Comparison of ENCODE assay signal across 28 cellular contexts in genomic region chr1:109543988-109544735, GRCh38. TPM values are rescaled to one million over a fixed set of nuclear protein-coding genes. Genes with fewer than 3 reads are reported as not detected.
"Had no signal": no experiment of that assay in that cellular context is flagged by ENCODE, and none has a peak within 500 bp of the region (broad histone marks: within the 10 kb centered on the region; RNA-seq: fewer than 3 reads in every experiment).

No MANE protein-coding gene starts in this region.

- H3K27ac ChIP-seq: body of pancreas, left ventricle myocardium inferior, testis, vagina had no signal

- H3K9me3 Mint-ChIP-seq: activated T-helper 1 cell treated with anti-CD3 and anti-CD28 coated beads, Interleukin-12 subunit alpha, Interleukin-12 subunit beta, Interleukin-2, Interleukin-4 antibody, amounts not matched to agents 30 ng/mL and 10 ng/mL and 1 ng/mL, durations not matched to agents 14 hours and 24 hours and 36 hours; T-cell had no signal

- H3K4me3 ChIP-seq: body of pancreas, left ventricle myocardium inferior, testis, vagina had no signal

- H3K36me3 Mint-ChIP-seq: T-cell had no signal

- H3K4me3 Mint-ChIP-seq: activated CD4-positive, alpha-beta T cell treated with anti-CD3 and anti-CD28 coated beads for 36 hours; activated T-helper 1 cell treated with anti-CD3 and anti-CD28 coated beads, Interleukin-12 subunit alpha, Interleukin-12 subunit beta, Interleukin-2, Interleukin-4 antibody, amounts not matched to agents 30 ng/mL and 10 ng/mL and 1 ng/mL, durations not matched to agents 14 hours and 24 hours and 36 hours; T-cell had no signal

- H3K27me3 ChIP-seq: body of pancreas, testis, vagina had no signal

- H3K36me3 ChIP-seq: left ventricle myocardium inferior, vagina had no signal

- DNase-seq: activated CD4-positive, alpha-beta T cell treated with anti-CD3 and anti-CD28 coated beads for 36 hours; activated CD4-positive, alpha-beta T cell treated with anti-CD3 and anti-CD28 coated beads, Interleukin-2, amount 50 U/mL, for 48 hours; activated gamma-delta T cell; activated naive CD4-positive, alpha-beta T cell treated with anti-CD3 and anti-CD28 coated beads, Interleukin-2, amount 50 U/mL, for 16 hours; anterior cingulate cortex; body of pancreas; caudate nucleus; dermis blood vessel endothelial cell; effector CD8-positive, alpha-beta T cell; foreskin melanocyte; hippocampal formation; kidney glomerular epithelial cell; left ventricle myocardium inferior; midbrain; posterior cingulate gyrus; small intestine; stimulated activated CD4-positive, alpha-beta T cell treated with anti-CD3 and anti-CD28 coated beads, Interleukin-2, amount 100 ng/mL, for 24 hours; stimulated activated naive CD4-positive, alpha-beta T cell; T-cell; T-helper 9 cell; testis; trophoblast cell had no signal

- H3K27me3 Mint-ChIP-seq: activated CD4-positive, alpha-beta T cell treated with anti-CD3 and anti-CD28 coated beads for 36 hours; T-cell had no signal

- H3K27ac Mint-ChIP-seq: activated CD4-positive, alpha-beta T cell treated with anti-CD3 and anti-CD28 coated beads for 36 hours; activated T-helper 1 cell treated with anti-CD3 and anti-CD28 coated beads, Interleukin-12 subunit alpha, Interleukin-12 subunit beta, Interleukin-2, Interleukin-4 antibody, amounts not matched to agents 30 ng/mL and 10 ng/mL and 1 ng/mL, durations not matched to agents 14 hours and 24 hours and 36 hours; T-cell had no signal

- ATAC-seq: activated CD4-positive, alpha-beta T cell treated with anti-CD3 and anti-CD28 coated beads for 36 hours; body of pancreas; esophagus mucosa; sciatic nerve; T-cell had no signal

- H3K9me3 ChIP-seq: body of pancreas, left ventricle myocardium inferior, testis, vagina had no signal

RNA-seq across cellular contexts. Expression of gene GPR61, which starts 4.5 kb away (rescaled TPM):
- total RNA-seq: activated T-helper 1 cell treated with anti-CD3 and anti-CD28 coated beads, Interleukin-12 subunit alpha, Interleukin-12 subunit beta, Interleukin-2, Interleukin-4 antibody, amounts not matched to agents 30 ng/mL and 10 ng/mL and 1 ng/mL, durations not matched to agents 14 hours and 24 hours and 36 hours; body of pancreas; dermis blood vessel endothelial cell; endothelial cell of umbilical vein; esophagus mucosa; omental fat pad; sciatic nerve; vagina had no signal
- polyA plus RNA-seq: endothelial cell of umbilical vein had no signal
